8 cellular contexts compared by ENCODE assay signal in genomic region chr14:35401853-35402252, GRCh38. TPM values are rescaled to one million over a fixed set of nuclear protein-coding genes. Genes with fewer than 3 reads are reported as not detected.
A peak's percentile ranks its signal among the peaks of the same experiment; 100 is the strongest.
DNase-seq lines count a peak whose midpoint lies in the region; ATAC-seq and TF ChIP-seq lines count a peak whose summit lies in the region.

No MANE protein-coding gene starts in this region.

- H4K20me1 ChIP-seq in DND-41 (ENCODE audit: insufficient read depth, low read length), result peaks cover 25% of the 10 kb centered on the region

- H3K4me3 ChIP-seq in DND-41 (ENCODE audit: low read depth in 1 of 2, low read length in 2 of 2) (peak overlapping the region in 1 of 2 experiments; percentile 93; a peak in 1 of 4 replicates), gastroesophageal sphincter (peak overlapping the region; percentile 97 to 98), psoas muscle (peak overlapping the region; percentile 98)

- peaks cover 43% of the 10 kb centered on the region for H3K79me2 ChIP-seq in DND-41 (ENCODE audit: insufficient read depth, low read length)

- H3K27ac ChIP-seq in DND-41 (ENCODE audit: low read length) (peak overlapping the region; percentile 15; the same call in 1 of the 2 replicates), gastroesophageal sphincter (peak overlapping the region; percentile 91 to 100 (median 100)), psoas muscle (peak overlapping the region; percentile 100)

- TF ChIP-seq EP300 in gastroesophageal sphincter (IDR thresholded peaks at IDR 0.05), result no peak

- H3K9me3 ChIP-seq in DND-41 (ENCODE audit: insufficient read depth, low read length, severe bottlenecking), result no peaks in the 10 kb centered on the region
- no peaks in the 10 kb centered on the region for H3K9me3 ChIP-seq in gastroesophageal sphincter
- no peaks in the 10 kb centered on the region for H3K9me3 ChIP-seq in psoas muscle

- no peaks in the 10 kb centered on the region for H3K27me3 Mint-ChIP-seq in activated T-helper 17 cell treated with anti-CD3 and anti-CD28 coated beads, Interleukin-2, amount 50 U/mL, for 72 hours

- H3K36me3 Mint-ChIP-seq in activated T-helper 17 cell treated with anti-CD3 and anti-CD28 coated beads, Interleukin-2, amount 50 U/mL, for 72 hours (ENCODE audit: low read depth), result peaks cover 62% of the 10 kb centered on the region

- H3K4me3 Mint-ChIP-seq in activated T-helper 17 cell treated with anti-CD3 and anti-CD28 coated beads, Interleukin-2, amount 50 U/mL, for 72 hours, result peak overlapping the region; percentile 97

- no peak for TF ChIP-seq CTCF in DND-41 (IDR thresholded peaks at IDR 0.05; ENCODE audit: borderline replicate concordance, extremely low read depth, low read length, poor library complexity, severe bottlenecking)
- TF ChIP-seq CTCF in gastroesophageal sphincter (IDR thresholded peaks at IDR 0.05), result no peak
- no peak for TF ChIP-seq CTCF in psoas muscle (IDR thresholded peaks at IDR 0.05)

- no peak for DNase-seq in DND-41
- DNase-seq in psoas muscle, result peak in 1 of 2 donors; percentile 56
- no peak for DNase-seq in C1 segment of cervical spinal cord (lab: John Stamatoyannopoulos, UW)
- no peak for DNase-seq in inferior parietal cortex (ENCODE audit: extremely low spot score)

- H3K36me3 ChIP-seq in DND-41 (ENCODE audit: insufficient read depth, low read length) (peaks cover 38% of the 10 kb centered on the region), gastroesophageal sphincter (peaks cover 8 to 58% of the 10 kb centered on the region in 2 donors), psoas muscle (ENCODE audit: insufficient read depth in 1 of 2, low read depth in 1 of 2) (peaks cover 5 to 42% of the 10 kb centered on the region in 2 donors)

- ATAC-seq in DND-41 (ENCODE audit: insufficient read depth, low read depth), result no peak
- no peak for ATAC-seq in activated T-helper 17 cell treated with anti-CD3 and anti-CD28 coated beads, Interleukin-2, amount 50 U/mL, for 72 hours (replicated peaks)
- ATAC-seq in gastroesophageal sphincter, result no peak
- ATAC-seq in psoas muscle, result no peak
- ATAC-seq in GM21526 (IDR thresholded peaks at IDR 0.05; ENCODE audit: low FRiP score, unreplicated experiment), result no peak
- ATAC-seq in GM21825 (IDR thresholded peaks at IDR 0.05; ENCODE audit: unreplicated experiment), result no peak

- WGBS in gastroesophageal sphincter (ENCODE audit: low coverage in 1 of 2), 2 donors, result 0 to 9% methylated on average over 8 of the region's 8 CpGs
- 2 to 7% (median 4%) methylated on average over 8 of the region's 8 CpGs for WGBS in psoas muscle, 3 donors

- peak overlapping the region; percentile 98; the same call in 1 of the 2 replicates for H3K9ac ChIP-seq in DND-41 (ENCODE audit: low read depth, low read length)

- H3K4me1 ChIP-seq in DND-41 (ENCODE audit: insufficient read depth, low read length) (peaks cover 48% of the 10 kb centered on the region), gastroesophageal sphincter (peaks cover 4 to 64% (median 38%) of the 10 kb centered on the region in 3 donors), psoas muscle (peaks cover 40% of the 10 kb centered on the region)

- no peak overlapping the region for H2AFZ ChIP-seq in DND-41 (ENCODE audit: low read depth, low read length)

- TF ChIP-seq POLR2A in gastroesophageal sphincter (IDR thresholded peaks at IDR 0.05), result no peak

- H3K4me1 Mint-ChIP-seq in activated T-helper 17 cell treated with anti-CD3 and anti-CD28 coated beads, Interleukin-2, amount 50 U/mL, for 72 hours, result peaks cover 37% of the 10 kb centered on the region

- intact Hi-C loops in psoas muscle (cut with DNase I), result no loop called here

- H3K27me3 ChIP-seq in DND-41 (ENCODE audit: insufficient read depth, low read length, poor library complexity) (no peaks in the 10 kb centered on the region), gastroesophageal sphincter (no peaks in the 10 kb centered on the region), psoas muscle (ENCODE audit: insufficient read depth in 3 of 3, low read length in 2 of 3) (no peaks in the 10 kb centered on the region)

- H3K27ac Mint-ChIP-seq in activated T-helper 17 cell treated with anti-CD3 and anti-CD28 coated beads, Interleukin-2, amount 50 U/mL, for 72 hours, result peak overlapping the region; percentile 97

- H3K9me3 Mint-ChIP-seq in activated T-helper 17 cell treated with anti-CD3 and anti-CD28 coated beads, Interleukin-2, amount 50 U/mL, for 72 hours, result no peaks in the 10 kb centered on the region

- H3K4me2 ChIP-seq in DND-41 (ENCODE audit: insufficient read depth, low read length), result peak overlapping the region; percentile 86

RNA-seq across cellular contexts. Expression of gene NFKBIA, which starts 2.7 kb away (rescaled TPM):
- 100 to 1,000 TPM; 299 to 554 TPM for total RNA-seq in activated T-helper 17 cell treated with anti-CD3 and anti-CD28 coated beads, Interleukin-2, amount 50 U/mL, for 72 hours
- 100 to 1,000 TPM; 285 to 493 (median 341) TPM for total RNA-seq in gastroesophageal sphincter
- 100 to 1,000 TPM in 2 of 4 donors, 10 to 100 TPM in 2; 48.7 to 144 (median 96.4) TPM for total RNA-seq in psoas muscle
- 100 to 1,000 TPM in 1 of 3 donors, 10 to 100 TPM in 2; 84.1 to 151 (median 94.0) TPM for polyA plus RNA-seq in psoas muscle

Comparison
In these comparisons a context has a peak if more than half of its experiments do, and no peak if none do; other contexts are left out.
1. H3K27ac ChIP-seq: peak in every context shown above with its lines; median percentile 100 in gastroesophageal sphincter; 100 in psoas muscle; 15 in DND-41.